In genomic region chr7:128032605-128033235, GRCh38 we compare ENCODE assay signal across 8 cellular contexts. TPM values are rescaled to one million over a fixed set of nuclear protein-coding genes. Genes with fewer than 3 reads are reported as not detected.
DNase-seq lines count a peak whose midpoint lies in the region; ATAC-seq lines count a peak whose summit lies in the region.

No MANE protein-coding gene starts in this region.

- H3K36me3 ChIP-seq in urinary bladder (ENCODE audit: insufficient read depth) = no peaks in the 10 kb centered on the region

- H3K27me3 Mint-ChIP-seq in memory B cell = no peaks in the 10 kb centered on the region

- DNase-seq in stimulated activated CD4-positive, alpha-beta T cell treated with anti-CD3 and anti-CD28 coated beads, Interleukin-15, amount 100 ng/mL, for 24 hours = peak; percentile 36
- no peak for DNase-seq in stimulated activated CD4-positive, alpha-beta T cell treated with anti-CD3 and anti-CD28 coated beads, Interleukin-4, amount 100 ng/mL, for 24 hours
- DNase-seq in memory B cell (ENCODE audit: low spot score in 2 of 2) (peak in 1 of 2 donors; percentile 24), KG1 (lab: John Stamatoyannopoulos, UW) (no peak)

- H3K4me1 Mint-ChIP-seq in memory B cell = peaks cover 21% of the 10 kb centered on the region

- H3K9me3 Mint-ChIP-seq in memory B cell = no peaks in the 10 kb centered on the region

- WGBS in urinary bladder = 23% methylated on average over 41 of the region's 41 CpGs

- H3K4me1 ChIP-seq in urinary bladder (ENCODE audit: insufficient read depth) = peaks cover 2% of the 10 kb centered on the region

- H3K4me3 ChIP-seq in urinary bladder (ENCODE audit: low read depth, low read length) = peak overlapping the region; percentile 75

- no peak overlapping the region for H3K27ac Mint-ChIP-seq in memory B cell

- peak overlapping the region; percentile 60 for H3K27ac ChIP-seq in cingulate gyrus (ENCODE audit: low read depth, low read length)
- H3K27ac ChIP-seq in urinary bladder (ENCODE audit: low read depth) = no peak overlapping the region

- peaks cover 11% of the 10 kb centered on the region for H3K36me3 Mint-ChIP-seq in memory B cell

- ATAC-seq in memory B cell (ENCODE audit: low read depth) (peak; percentile 15), GM18870 (IDR thresholded peaks at IDR 0.05; ENCODE audit: unreplicated experiment) (no peak), HG03108 (IDR thresholded peaks at IDR 0.05; ENCODE audit: unreplicated experiment) (no peak)

- peak overlapping the region; percentile 47 for H3K4me3 Mint-ChIP-seq in memory B cell

RNA-seq across cellular contexts. Expression of gene LRRC4, which starts 1.5 kb away (rescaled TPM):
- total RNA-seq in urinary bladder = 3.2 TPM
- polyA plus RNA-seq in urinary bladder = 0.98 TPM
